Comparison of ENCODE assay signal across 8 cellular contexts in the genomic region with DNA sequence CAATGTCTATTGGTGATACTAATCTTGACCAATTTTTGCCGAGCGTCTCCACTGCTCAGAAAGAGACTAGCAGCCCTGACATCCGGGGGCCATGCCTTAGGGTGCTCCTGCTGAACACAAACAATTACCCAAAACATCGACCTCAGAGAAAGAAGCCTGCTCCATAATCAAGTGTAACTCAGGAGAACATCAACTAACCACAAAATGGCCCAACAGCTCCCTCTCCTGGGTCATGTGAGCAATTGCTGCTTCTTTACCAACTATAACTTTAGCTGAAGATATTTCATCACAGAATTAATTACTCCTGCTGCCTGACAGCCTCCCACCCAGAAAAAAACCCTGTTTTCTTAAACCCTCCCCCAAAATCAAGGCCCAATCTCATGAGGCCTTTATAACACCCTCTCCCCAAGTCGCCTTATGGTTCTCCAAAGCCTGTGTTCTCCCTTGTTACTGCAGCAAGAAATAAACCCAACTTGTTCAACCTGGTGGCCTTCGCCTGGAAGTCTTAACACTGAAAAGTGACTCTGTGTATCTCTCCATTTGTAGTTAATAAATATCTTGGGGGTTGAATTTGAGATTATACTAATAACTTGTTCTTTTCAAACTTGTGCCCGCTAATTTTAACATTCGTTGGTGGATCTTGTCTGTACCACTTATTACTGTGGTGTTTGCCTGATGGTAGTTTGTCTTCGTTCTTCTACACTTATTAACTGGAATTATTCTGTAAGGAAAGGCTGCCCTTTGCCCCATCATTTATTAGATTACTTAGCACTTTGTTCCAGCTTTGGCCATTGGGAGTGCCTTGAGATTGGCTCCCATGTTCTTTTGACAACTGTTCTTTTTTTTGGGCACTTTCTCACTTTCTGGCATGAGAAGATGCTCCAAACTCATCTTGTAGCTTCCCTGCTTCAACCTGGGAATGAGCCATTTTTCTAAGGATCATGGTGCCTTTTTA. TPM values are rescaled to one million over a fixed set of nuclear protein-coding genes. Genes with fewer than 3 reads are reported as not detected.
DNase-seq lines count a peak whose midpoint lies in the region; ATAC-seq and TF ChIP-seq lines count a peak whose summit lies in the region.

No MANE protein-coding gene starts in this region.

- H3K27ac ChIP-seq in foreskin keratinocyte (no peak overlapping the region), tibial artery (no peak overlapping the region)

- H3K36me3 ChIP-seq in MG63 (no peaks in the 10 kb centered on the region), tibial artery (no peaks in the 10 kb centered on the region)

- ATAC-seq in GM18517 (IDR thresholded peaks at IDR 0.05; ENCODE audit: unreplicated experiment), result peak; percentile 76
- ATAC-seq in foreskin keratinocyte, result peak; percentile 61
- ATAC-seq in omental fat pad (ENCODE audit: low FRiP score), result peak; percentile 71

- DNase-seq in 8988T (peak; percentile 59), MG63 (peak; percentile 24), SHP77 treated with DMSO at 0.1 percent for 48 hours (lab: John Stamatoyannopoulos, UW) (peak; percentile 55), foreskin keratinocyte (peak in 1 of 2 donors; percentile 39), omental fat pad (ENCODE audit: low spot score) (no peak), tibial artery (peak in 1 of 2 donors; percentile 75)
- peak; percentile 41 for DNase-seq in activated T-helper 9 cell treated with anti-CD3 and anti-CD28 coated beads, Interleukin-2, amount 50 U/mL, for 16 hours (ENCODE audit: low read depth)

- H3K27me3 ChIP-seq in MG63 (no peaks in the 10 kb centered on the region), foreskin keratinocyte (peaks cover 6% of the 10 kb centered on the region), tibial artery (peaks cover 0 to 17% of the 10 kb centered on the region in 2 donors)

- no peak overlapping the region for H3K4me3 ChIP-seq in MG63
- no peak overlapping the region for H3K4me3 ChIP-seq in tibial artery

- TF ChIP-seq CTCF in foreskin keratinocyte (conservative IDR thresholded peaks at IDR 0.05) (peak; percentile 93), omental fat pad (IDR thresholded peaks at IDR 0.05) (no peak), tibial artery (IDR thresholded peaks at IDR 0.05) (peak; percentile 75 to 81)

- no peaks in the 10 kb centered on the region for H3K9me3 ChIP-seq in MG63
- no peaks in the 10 kb centered on the region for H3K9me3 ChIP-seq in tibial artery

- intact Hi-C loops in tibial artery (cut with DNase I; ENCODE audit: low total_unique reads), result loop anchor here (10.0 kb wide), 2 partner anchors 172 to 282 kb away; no protein-coding TSS in a partner anchor

- H3K4me1 ChIP-seq in foreskin keratinocyte (no peaks in the 10 kb centered on the region), tibial artery (no peaks in the 10 kb centered on the region)

RNA-seq across cellular contexts. Expression of a gene that starts 21.2 kb away (rescaled TPM):
- not detected in 2 replicates for total RNA-seq in MG63 (2014; rRNA removed; shearing (Covaris generic); ENCODE audit: low replicate concordance)
- total RNA-seq in foreskin keratinocyte (not detected in 2 replicates), omental fat pad (100 to 1,000 TPM in 2 of 4 donors, 10 to 100 TPM in 2; 24.6 to 310 (median 124) TPM)
- polyA plus RNA-seq in foreskin keratinocyte, result not detected in 2 replicates

RNA-seq across cellular contexts. Expression of a gene that starts 24.9 kb away (rescaled TPM):
- total RNA-seq in MG63 (2014; rRNA removed; shearing (Covaris generic); ENCODE audit: low replicate concordance), result 82.0 and 126 TPM in 2 replicates
- total RNA-seq in foreskin keratinocyte (87.5 and 93.6 TPM in 2 replicates), omental fat pad (10 to 100 TPM; 44.4 to 70.7 (median 49.8) TPM)
- 74.5 and 87.0 TPM in 2 replicates for polyA plus RNA-seq in foreskin keratinocyte

RNA-seq across cellular contexts. Expression of a gene that starts 47.6 kb away (rescaled TPM):
- not detected in 2 replicates for total RNA-seq in MG63 (2014; rRNA removed; shearing (Covaris generic); ENCODE audit: low replicate concordance)
- 4.4 and 5.3 TPM in 2 replicates for total RNA-seq in foreskin keratinocyte
- 3.4 and 3.8 TPM in 2 replicates for polyA plus RNA-seq in foreskin keratinocyte
- total RNA-seq in omental fat pad, result 1 to 10 TPM; 1.4 to 4.4 (median 3.0) TPM

Comparison
In these comparisons a context has a peak if more than half of its experiments do, and no peak if none do; other contexts are left out.
1. CTCF ChIP-seq: peak in foreskin keratinocyte (single experiment) and tibial artery (2 of 2); none in omental fat pad (0 of 3).
2. RNA of a gene that starts 21.2 kb away (total RNA-seq): 24.6 to 310 TPM in omental fat pad; not detected in MG63 and not detected in foreskin keratinocyte; every median in the first group is over 10 times any median in the second.
3. Peak in every context shown above with its lines, with median percentiles within 50 percentile points of each other: ATAC-seq.